ENCODE assay signal across 8 cellular contexts in the genomic region with DNA sequence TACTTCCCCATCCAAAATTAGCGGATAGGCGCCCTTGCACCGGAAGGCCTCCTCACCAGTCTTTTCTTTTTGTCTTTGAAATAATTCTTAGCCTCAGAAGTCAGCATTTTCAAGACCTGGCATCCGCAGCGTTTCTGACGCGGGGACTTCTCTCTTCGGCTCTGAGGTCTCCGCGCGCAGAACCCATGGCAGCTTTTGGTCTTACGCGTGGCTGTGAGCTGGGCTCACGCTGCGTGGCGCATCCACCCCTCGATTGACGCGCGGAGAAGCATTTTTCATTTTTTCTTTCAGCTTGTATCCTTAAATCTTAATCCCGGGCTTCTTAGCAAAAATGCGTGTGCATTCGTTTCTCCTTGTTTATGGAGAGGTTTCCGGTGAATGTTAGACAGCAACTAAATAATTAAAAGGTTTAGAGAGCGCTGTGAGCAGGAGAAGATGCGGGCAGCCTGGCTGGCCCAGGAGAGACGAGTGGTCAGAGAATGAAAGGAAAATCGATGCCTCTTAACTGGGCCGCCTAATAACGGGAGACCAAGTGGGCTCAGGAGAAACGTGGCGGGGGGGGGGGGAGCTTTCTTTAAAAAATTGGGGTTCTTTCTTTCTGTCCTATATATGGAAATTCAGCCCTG. TPM values are rescaled to one million over a fixed set of nuclear protein-coding genes. Genes with fewer than 3 reads are reported as not detected.
DNase-seq lines count a peak whose midpoint lies in the region; ATAC-seq and TF ChIP-seq lines count a peak whose summit lies in the region.

No MANE protein-coding gene starts in this region.

- peaks cover 13% of the 10 kb centered on the region for H3K36me3 Mint-ChIP-seq in MCF 10A (ENCODE audit: insufficient read depth, unreplicated experiment)
- peaks cover 10 to 17% of the 10 kb centered on the region in 2 donors for H3K36me3 Mint-ChIP-seq in activated T-cell treated with anti-CD3 and anti-CD28 coated beads, Interleukin-2, amount 50 U/mL, for 72 hours (ENCODE audit: insufficient read depth in 2 of 2)

- H3K36me3 ChIP-seq in breast epithelium (no peaks in the 10 kb centered on the region), A673 (ENCODE audit: insufficient read depth, low read length, poor library complexity, severe bottlenecking) (no peaks in the 10 kb centered on the region)

- H3K4me1 ChIP-seq in breast epithelium (no peaks in the 10 kb centered on the region), A673 (ENCODE audit: insufficient read depth, low read length, poor library complexity, severe bottlenecking) (peaks cover 22% of the 10 kb centered on the region)

- intact Hi-C loops in breast epithelium (cut with DNase I; ENCODE audit: low total_unique reads) (no loop called here), MCF 10A (cut with micrococcal nuclease) (loop anchor here (5.0 to 10.0 kb wide), 2 partner anchors 525 to 702 kb away; no protein-coding TSS in a partner anchor), A673 (cut with micrococcal nuclease; ENCODE audit: unreplicated experiment) (loop anchor here (2.0 to 10.0 kb wide), 5 partner anchors 180 to 1152 kb away; no protein-coding TSS in a partner anchor)

- no peak for DNase-seq in breast epithelium (ENCODE audit: low spot score in 2 of 2)
- DNase-seq in MCF 10A (ENCODE audit: unreplicated experiment) = no peak
- peak in 1 of 2 donors; percentile 50 for DNase-seq in activated T-cell treated with anti-CD3 and anti-CD28 coated beads, Interleukin-2, amount 50 U/mL, for 72 hours
- DNase-seq in islet precursor cell = peak; percentile 60
- DNase-seq in stimulated activated naive CD8-positive, alpha-beta T cell treated with anti-CD3 and anti-CD28 coated beads, Interleukin-15, amount 100 ng/mL, for 72 hours = peak; percentile 34 to 41
- DNase-seq in A673 (ENCODE audit: low spot score) = no peak
- DNase-seq in MV-4-11 (lab: John Stamatoyannopoulos, UW) = no peak

- TF ChIP-seq POLR2A in breast epithelium (IDR thresholded peaks at IDR 0.05) = no peak

- CTCF ChIA-PET in MCF 10A (lab: Yijun Ruan, JAX) = interaction anchor here (0.5 to 1.0 kb wide), 3 partner anchors 12 to 821 kb away, joined by 3 to 4 read pairs (median 3); no protein-coding TSS in a partner anchor
- CTCF ChIA-PET in A673 (lab: Charles Lee) = interaction anchor here (0.6 kb wide), 1 partner anchor 21 kb away, joined by 3 read pairs; no protein-coding TSS in a partner anchor

- ATAC-seq in activated T-cell treated with anti-CD3 and anti-CD28 coated beads, Interleukin-2, amount 50 U/mL, for 72 hours (replicated peaks in 1 of 2) = no peak
- ATAC-seq in stimulated activated naive CD8-positive, alpha-beta T cell treated with anti-CD3 and anti-CD28 coated beads, Interleukin-15, amount 100 ng/mL, for 72 hours = no peak
- ATAC-seq in GM19455 (IDR thresholded peaks at IDR 0.05; ENCODE audit: unreplicated experiment) = no peak

- no peak overlapping the region for H3K27ac Mint-ChIP-seq in MCF 10A (ENCODE audit: low read depth, unreplicated experiment)
- H3K27ac Mint-ChIP-seq in activated T-cell treated with anti-CD3 and anti-CD28 coated beads, Interleukin-2, amount 50 U/mL, for 72 hours = peak overlapping the region; percentile 64
- H3K27ac Mint-ChIP-seq in stimulated activated naive CD8-positive, alpha-beta T cell treated with anti-CD3 and anti-CD28 coated beads, Interleukin-15, amount 100 ng/mL, for 72 hours = no peak overlapping the region

- H3K4me3 ChIP-seq in breast epithelium (peak overlapping the region in 2 of 3 donors; percentile 72 to 87), A673 (ENCODE audit: low read depth, low read length, poor library complexity, severe bottlenecking) (no peak overlapping the region)

- peaks cover 11% of the 10 kb centered on the region for H3K27me3 Mint-ChIP-seq in MCF 10A (ENCODE audit: insufficient read depth, unreplicated experiment)
- H3K27me3 Mint-ChIP-seq in activated T-cell treated with anti-CD3 and anti-CD28 coated beads, Interleukin-2, amount 50 U/mL, for 72 hours (ENCODE audit: low read depth) = peaks cover 25% of the 10 kb centered on the region
- H3K27me3 Mint-ChIP-seq in stimulated activated naive CD8-positive, alpha-beta T cell treated with anti-CD3 and anti-CD28 coated beads, Interleukin-15, amount 100 ng/mL, for 72 hours = peaks cover 54% of the 10 kb centered on the region

- POLR2A ChIA-PET in MCF 10A (lab: Yijun Ruan, JAX) (interaction anchor here (0.7 kb wide), 1 partner anchor 34 kb away, joined by 3 read pairs; no protein-coding TSS in a partner anchor), A673 (lab: Charles Lee; ENCODE audit: low non-redundant PET) (no interaction called here)

- H3K4me1 Mint-ChIP-seq in MCF 10A (ENCODE audit: insufficient read depth, unreplicated experiment) = peaks cover 5% of the 10 kb centered on the region
- peaks cover 43% of the 10 kb centered on the region for H3K4me1 Mint-ChIP-seq in activated T-cell treated with anti-CD3 and anti-CD28 coated beads, Interleukin-2, amount 50 U/mL, for 72 hours (ENCODE audit: low read depth)
- peaks cover 60% of the 10 kb centered on the region for H3K4me1 Mint-ChIP-seq in stimulated activated naive CD8-positive, alpha-beta T cell treated with anti-CD3 and anti-CD28 coated beads, Interleukin-15, amount 100 ng/mL, for 72 hours

- H3K9me3 Mint-ChIP-seq in MCF 10A (ENCODE audit: unreplicated experiment) = no peaks in the 10 kb centered on the region
- no peaks in the 10 kb centered on the region for H3K9me3 Mint-ChIP-seq in activated T-cell treated with anti-CD3 and anti-CD28 coated beads, Interleukin-2, amount 50 U/mL, for 72 hours
- H3K9me3 Mint-ChIP-seq in stimulated activated naive CD8-positive, alpha-beta T cell treated with anti-CD3 and anti-CD28 coated beads, Interleukin-15, amount 100 ng/mL, for 72 hours = no peaks in the 10 kb centered on the region

- peak overlapping the region; percentile 91 to 96 for H3K27ac ChIP-seq in breast epithelium
- no peak overlapping the region for H3K27ac ChIP-seq in A673 (ENCODE audit: low read depth, low read length, poor library complexity, severe bottlenecking)

- H3K9me3 ChIP-seq in breast epithelium (no peaks in the 10 kb centered on the region), A673 (ENCODE audit: low read depth, low read length, poor library complexity, severe bottlenecking) (no peaks in the 10 kb centered on the region)

- TF ChIP-seq CTCF in breast epithelium (IDR thresholded peaks at IDR 0.05) (no peak), MCF 10A (IDR thresholded peaks at IDR 0.05; ENCODE audit: unreplicated experiment) (no peak), A673 (conservative IDR thresholded peaks at IDR 0.05; ENCODE audit: low read depth, low read length) (no peak)

- no peak overlapping the region for H3K4me3 Mint-ChIP-seq in MCF 10A (ENCODE audit: unreplicated experiment)
- peak overlapping the region; percentile 88 to 90 for H3K4me3 Mint-ChIP-seq in activated T-cell treated with anti-CD3 and anti-CD28 coated beads, Interleukin-2, amount 50 U/mL, for 72 hours
- H3K4me3 Mint-ChIP-seq in stimulated activated naive CD8-positive, alpha-beta T cell treated with anti-CD3 and anti-CD28 coated beads, Interleukin-15, amount 100 ng/mL, for 72 hours = peak overlapping the region; percentile 81 to 96

- BruUV-seq in MCF 10A (replicated peaks; lab: Mats Ljungman, UMichigan) (no TSS peak), A673 (replicated peaks; lab: Mats Ljungman, UMichigan) (no TSS peak)

- H3K27me3 ChIP-seq in breast epithelium = peaks cover 0 to 56% of the 10 kb centered on the region in 2 donors
- H3K27me3 ChIP-seq in A673 (replicated peaks; ENCODE audit: insufficient read depth, low read depth, low read length, poor library complexity) = peaks cover 59% of the 10 kb centered on the region

RNA-seq across cellular contexts. Expression of a gene that starts 2.0 kb away (rescaled TPM):
- total RNA-seq in breast epithelium = 10 to 100 TPM in 2 of 3 donors, under 1 TPM in 1; 0.48 to 36.4 (median 28.2) TPM
- 13.1 and 14.6 TPM in 2 replicates for total RNA-seq in MCF 10A (2022)
- 10 to 100 TPM; 40.4 to 50.2 TPM for total RNA-seq in activated T-cell treated with anti-CD3 and anti-CD28 coated beads, Interleukin-2, amount 50 U/mL, for 72 hours
- total RNA-seq in A673 (2021) = 3.0 and 3.1 TPM in 2 replicates

Comparison
In these comparisons a context has a peak if more than half of its experiments do, and no peak if none do; other contexts are left out.
1. DNase-seq: peak in islet precursor cell (single experiment) and stimulated activated naive CD8-positive, alpha-beta T cell treated with anti-CD3 and anti-CD28 coated beads, Interleukin-15, amount 100 ng/mL, for 72 hours (2 of 2); none in breast epithelium (0 of 2), MCF 10A (single experiment), A673 (single experiment) and MV-4-11 (single experiment).